In genomic region chr1:9593147-9593491, GRCh38 we compare ENCODE assay signal across 1 cellular context.
A peak's percentile ranks its signal among the peaks of the same experiment; 100 is the strongest.
TF ChIP-seq lines count a peak whose summit lies in the region.

No MANE protein-coding gene starts in this region.

TF ChIP-seq in HepG2, 621 proteins besides CTCF, POLR2A, EP300 and RAD21:
- TF ChIP-seq ZNF225 (CRISPR knock-in tag; IDR thresholded peaks at IDR 0.05) (0 out of 2 replicates have a peak, but pooled peaks have one; percentile 34), ZBTB7A (CRISPR knock-in tag; IDR thresholded peaks at IDR 0.05) (0 out of 2 replicates have a peak, but pooled peaks have one; percentile 23), ZNF232 (CRISPR knock-in tag; IDR thresholded peaks at IDR 0.05; ENCODE audit: borderline replicate concordance) (0 out of 2 replicates have a peak, but pooled peaks have one; percentile 10), ZFY (CRISPR knock-in tag; IDR thresholded peaks at IDR 0.05) (peak; percentile 9; the same call in 1 of the 2 replicates), ZNF616 (CRISPR knock-in tag; IDR thresholded peaks at IDR 0.05; ENCODE audit: low read depth) (no peak), ZNF703 (CRISPR knock-in tag; IDR thresholded peaks at IDR 0.05; ENCODE audit: borderline replicate concordance) (no peak), YY1 (IDR thresholded peaks at IDR 0.05; ENCODE audit: insufficient read depth, insufficient replicate concordance, low read depth, low read length) (peak; percentile 12), TBX2 (CRISPR knock-in tag; IDR thresholded peaks at IDR 0.05; ENCODE audit: borderline replicate concordance) (peak; percentile 38; the same call in 1 of the 2 replicates)
